In the genomic region with DNA sequence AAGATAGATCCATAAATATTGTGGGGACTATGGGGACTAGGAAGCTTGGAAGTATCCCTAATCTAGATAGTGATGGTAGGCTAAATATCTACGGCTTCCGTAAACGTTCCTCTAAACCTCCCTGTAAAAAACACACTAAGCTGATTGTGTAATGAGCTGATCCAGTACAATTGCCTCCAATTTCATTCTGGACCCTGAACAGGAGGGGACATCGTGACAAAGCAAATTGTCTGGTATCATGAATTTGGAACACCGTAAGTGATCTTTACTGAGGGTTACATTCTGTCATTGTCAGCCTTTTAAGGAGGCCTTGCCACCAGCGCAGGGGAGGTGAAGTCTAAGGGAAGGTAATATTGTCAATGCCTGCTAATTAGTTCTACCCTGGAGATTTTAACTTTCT, we compare ENCODE assay signal across 8 cellular contexts. TPM values are rescaled to one million over a fixed set of nuclear protein-coding genes. Genes with fewer than 3 reads are reported as not detected.
DNase-seq lines count a peak whose midpoint lies in the region; ATAC-seq and TF ChIP-seq lines count a peak whose summit lies in the region.

No MANE protein-coding gene starts in this region.

- no peaks in the 10 kb centered on the region for H3K79me1 ChIP-seq in neuronal stem cell (ENCODE audit: low read depth, low read length)

- H3K4me3 ChIP-seq in neuronal stem cell (ENCODE audit: low read length in 2 of 2) = peak overlapping the region in 1 of 2 donors; percentile 50

- H4K91ac ChIP-seq in neuronal stem cell (ENCODE audit: low read depth, low read length, poor library complexity) = no peak overlapping the region

- no peak overlapping the region for H3K9ac ChIP-seq in neuronal stem cell (ENCODE audit: low read depth, low read length, poor library complexity)

- H3K4me2 ChIP-seq in neuronal stem cell (ENCODE audit: insufficient read depth, low read length, poor library complexity, severe bottlenecking) = peak overlapping the region; percentile 46

- intact Hi-C loops in Calu3 (cut with micrococcal nuclease; ENCODE audit: unreplicated experiment) = no loop called here
- intact Hi-C loops in activated CD4-positive, alpha-beta T cell treated with anti-CD3 and anti-CD28 coated beads, Interleukin-2, amount 10 ng/mL, durations not matched to agents 24 days and 14 days (cut with micrococcal nuclease) = no loop called here

- H4K8ac ChIP-seq in neuronal stem cell (ENCODE audit: low read depth, low read length) = no peak overlapping the region

- no peak overlapping the region for H3K18ac ChIP-seq in neuronal stem cell (ENCODE audit: low read length)

- H2BK5ac ChIP-seq in neuronal stem cell (ENCODE audit: low read length) = no peak overlapping the region

- H3K27ac Mint-ChIP-seq in Calu3 (ENCODE audit: unreplicated experiment) = peak overlapping the region; percentile 93
- no peak overlapping the region for H3K27ac Mint-ChIP-seq in activated CD4-positive, alpha-beta T cell treated with anti-CD3 and anti-CD28 coated beads, Interleukin-2, amount 10 ng/mL, durations not matched to agents 24 days and 14 days

- no peaks in the 10 kb centered on the region for H3K27me3 Mint-ChIP-seq in Calu3 (ENCODE audit: unreplicated experiment)
- peaks cover 5% of the 10 kb centered on the region for H3K27me3 Mint-ChIP-seq in activated CD4-positive, alpha-beta T cell treated with anti-CD3 and anti-CD28 coated beads, Interleukin-2, amount 10 ng/mL, durations not matched to agents 24 days and 14 days

- peak overlapping the region; percentile 89 for H3K27ac ChIP-seq in neuronal stem cell (replicated peaks; ENCODE audit: low read length)

- H3K4me1 Mint-ChIP-seq in Calu3 (ENCODE audit: low read depth, unreplicated experiment) = peaks cover 62% of the 10 kb centered on the region
- H3K4me1 Mint-ChIP-seq in activated CD4-positive, alpha-beta T cell treated with anti-CD3 and anti-CD28 coated beads, Interleukin-2, amount 10 ng/mL, durations not matched to agents 24 days and 14 days = no peaks in the 10 kb centered on the region

- no peaks in the 10 kb centered on the region for H3K9me3 ChIP-seq in neuronal stem cell (replicated peaks in 1 of 2; ENCODE audit: control insufficient read depth in 2 of 2, insufficient read depth in 1 of 2, low read depth in 1 of 2, low read length in 2 of 2)

- no peak overlapping the region for H2BK15ac ChIP-seq in neuronal stem cell (ENCODE audit: low read length)

- no peaks in the 10 kb centered on the region for H3K36me3 ChIP-seq in neuronal stem cell (replicated peaks in 1 of 2; ENCODE audit: control insufficient read depth in 2 of 2, insufficient read depth in 2 of 2, low read length in 2 of 2)

- no peak for ATAC-seq in GM19467 (IDR thresholded peaks at IDR 0.05; ENCODE audit: unreplicated experiment)

- peaks cover 7 to 32% of the 10 kb centered on the region in 2 donors for H3K4me1 ChIP-seq in neuronal stem cell (ENCODE audit: control insufficient read depth in 2 of 2, insufficient read depth in 1 of 2, low read depth in 1 of 2, low read length in 2 of 2)

- BruUV-seq in Calu3 (replicated peaks; lab: Mats Ljungman, UMichigan) = no TSS peak

- TF ChIP-seq CTCF in Calu3 (IDR thresholded peaks at IDR 0.05; ENCODE audit: unreplicated experiment) = no peak

- CTCF ChIA-PET in Calu3 (lab: Charles Lee) = no interaction called here

- peaks cover 2% of the 10 kb centered on the region for H3K9me3 Mint-ChIP-seq in Calu3 (ENCODE audit: low read depth, unreplicated experiment)
- no peaks in the 10 kb centered on the region for H3K9me3 Mint-ChIP-seq in activated CD4-positive, alpha-beta T cell treated with anti-CD3 and anti-CD28 coated beads, Interleukin-2, amount 10 ng/mL, durations not matched to agents 24 days and 14 days

- no peak overlapping the region for H3K4ac ChIP-seq in neuronal stem cell (ENCODE audit: low read length)

- no peak overlapping the region for H2BK120ac ChIP-seq in neuronal stem cell (ENCODE audit: low read depth, low read length)

- no CpG with 5 or more reads among the region's 6 CpGs for WGBS in neuronal stem cell (ENCODE audit: extremely low coverage in 2 of 2, insufficient read length in 2 of 2, insufficient replicate concordance in 1 of 2), 2 donors

- no peak for DNase-seq in Calu3
- peak; percentile 25 for DNase-seq in RPMI8226
- peak; percentile 12 for DNase-seq in fibroblast of peridontal ligament (ENCODE audit: extremely low read depth)
- no peak for DNase-seq in neuronal stem cell (ENCODE audit: low spot score)
- no peak for DNase-seq in anterior cingulate cortex (lab: John Stamatoyannopoulos, UW)
- DNase-seq in activated CD4-positive, alpha-beta T cell treated with anti-CD3 and anti-CD28 coated beads, Interleukin-2, amount 10 ng/mL, durations not matched to agents 24 days and 14 days = no peak
- DNase-seq in activated effector memory CD4-positive, alpha-beta T cell treated with Interleukin-2 at 50 U/mL for 16 hours = no peak

- no peak overlapping the region for H2AK5ac ChIP-seq in neuronal stem cell (ENCODE audit: low read depth, low read length)

- no peak overlapping the region for H3K23ac ChIP-seq in neuronal stem cell (ENCODE audit: low read depth, low read length, poor library complexity)

- no peak overlapping the region for H2BK12ac ChIP-seq in neuronal stem cell (ENCODE audit: low read length)

- peaks cover 50% of the 10 kb centered on the region for H3K36me3 Mint-ChIP-seq in Calu3 (ENCODE audit: insufficient read depth, unreplicated experiment)
- H3K36me3 Mint-ChIP-seq in activated CD4-positive, alpha-beta T cell treated with anti-CD3 and anti-CD28 coated beads, Interleukin-2, amount 10 ng/mL, durations not matched to agents 24 days and 14 days (ENCODE audit: low read depth) = no peaks in the 10 kb centered on the region

- H3K14ac ChIP-seq in neuronal stem cell (ENCODE audit: low read length) = no peak overlapping the region

- peak overlapping the region; percentile 81 for H3K4me3 Mint-ChIP-seq in Calu3 (ENCODE audit: low read depth, unreplicated experiment)
- no peak overlapping the region for H3K4me3 Mint-ChIP-seq in activated CD4-positive, alpha-beta T cell treated with anti-CD3 and anti-CD28 coated beads, Interleukin-2, amount 10 ng/mL, durations not matched to agents 24 days and 14 days

- no peaks in the 10 kb centered on the region for H3K27me3 ChIP-seq in neuronal stem cell (ENCODE audit: control insufficient read depth in 3 of 3, insufficient read depth in 3 of 3, low read depth in 1 of 3, low read length in 3 of 3)

- H2AFZ ChIP-seq in neuronal stem cell (ENCODE audit: low read length) = peak overlapping the region; percentile 84

RNA-seq across cellular contexts. Expression of a gene that starts 0.5 kb away (rescaled TPM):
- 352 and 354 TPM in 2 replicates for total RNA-seq in Calu3 (2022)
- 857 TPM for polyA plus RNA-seq in neuronal stem cell (2013, experiment 1 of 2)
- 842 TPM for polyA plus RNA-seq in neuronal stem cell (2013, experiment 2 of 2)
- 1.2 TPM in 1 of 2 replicates, not detected in the other for total RNA-seq in activated CD4-positive, alpha-beta T cell treated with anti-CD3 and anti-CD28 coated beads, Interleukin-2, amount 10 ng/mL, durations not matched to agents 24 days and 14 days

Comparison
In these comparisons a context has a peak if more than half of its experiments do, and no peak if none do; other contexts are left out.
1. DNase-seq: peak in RPMI8226 (single experiment) and fibroblast of peridontal ligament (single experiment); none in Calu3 (single experiment), neuronal stem cell (single experiment), anterior cingulate cortex (0 of 58), activated CD4-positive, alpha-beta T cell treated with anti-CD3 and anti-CD28 coated beads, Interleukin-2, amount 10 ng/mL, durations not matched to agents 24 days and 14 days (single experiment) and activated effector memory CD4-positive, alpha-beta T cell treated with Interleukin-2 at 50 U/mL for 16 hours (single experiment).
2. RNA of a gene that starts 0.5 kb away (total RNA-seq): 352 to 354 TPM in Calu3; 1.2 TPM in activated CD4-positive, alpha-beta T cell treated with anti-CD3 and anti-CD28 coated beads, Interleukin-2, amount 10 ng/mL, durations not matched to agents 24 days and 14 days; every median in the first group is over 100 times any median in the second.